ENCODE assay signal across 12 cellular contexts in genomic region chr7:33750177-33750576, GRCh38.
DNase-seq lines count a peak whose midpoint lies in the region; ATAC-seq and TF ChIP-seq lines count a peak whose summit lies in the region.
"Had no signal": no experiment of that assay in that cellular context is flagged by ENCODE, and none has a peak within 500 bp of the region (broad histone marks: within the 10 kb centered on the region; RNA-seq: fewer than 3 reads in every experiment).

No MANE protein-coding gene starts in this region.

- H3K27ac Mint-ChIP-seq in endothelial cell (ENCODE audit: unreplicated experiment): no peak overlapping the region
- H3K27ac Mint-ChIP-seq: activated CD8-positive, alpha-beta memory T cell treated with anti-CD3 and anti-CD28 coated beads, Interleukin-2, amount 10 ng/mL, durations not matched to agents 7 days and 5 days had no signal

- H3K27me3 Mint-ChIP-seq in endothelial cell (ENCODE audit: unreplicated experiment): no peaks in the 10 kb centered on the region

- no peak overlapping the region for H3K27ac ChIP-seq in brain microvascular endothelial cell
- H3K27ac ChIP-seq: cardiac muscle cell had no signal

- no peak overlapping the region for H3K4me3 ChIP-seq in brain microvascular endothelial cell (ENCODE audit: low read depth, low read length)
- H3K4me3 ChIP-seq: cardiac muscle cell, lung had no signal

- in situ Hi-C loops in brain microvascular endothelial cell (cut with HindIII; ENCODE audit: low pct_ligation_motif_present, low sequenced_read_pairs): no loop called here

- ATAC-seq in GM18505 (IDR thresholded peaks at IDR 0.05; ENCODE audit: unreplicated experiment): peak; percentile 81
- ATAC-seq in GM21528 (IDR thresholded peaks at IDR 0.05; ENCODE audit: low FRiP score, unreplicated experiment): peak; percentile 79
- ATAC-seq in HG03159 (IDR thresholded peaks at IDR 0.05; ENCODE audit: unreplicated experiment): peak; percentile 91
- ATAC-seq: activated CD8-positive, alpha-beta memory T cell treated with anti-CD3 and anti-CD28 coated beads, Interleukin-2, amount 10 ng/mL, durations not matched to agents 7 days and 5 days had no signal

- no peaks in the 10 kb centered on the region for H3K27me3 ChIP-seq in brain microvascular endothelial cell (replicated peaks)
- H3K27me3 ChIP-seq: cardiac muscle cell had no signal

- no peak for TF ChIP-seq POLR2A in GM18505 (IDR thresholded peaks at IDR 0.05; ENCODE audit: borderline replicate concordance, extremely low read depth, insufficient read depth, insufficient read length)

- no peak overlapping the region for H3K4me3 Mint-ChIP-seq in endothelial cell (ENCODE audit: unreplicated experiment)
- H3K4me3 Mint-ChIP-seq: activated CD8-positive, alpha-beta memory T cell treated with anti-CD3 and anti-CD28 coated beads, Interleukin-2, amount 10 ng/mL, durations not matched to agents 7 days and 5 days had no signal

- H3K4me1 Mint-ChIP-seq in endothelial cell (ENCODE audit: unreplicated experiment): peaks cover 12% of the 10 kb centered on the region
- H3K4me1 Mint-ChIP-seq: activated CD8-positive, alpha-beta memory T cell treated with anti-CD3 and anti-CD28 coated beads, Interleukin-2, amount 10 ng/mL, durations not matched to agents 7 days and 5 days had no signal

- H3K36me3 ChIP-seq in brain microvascular endothelial cell (replicated peaks): no peaks in the 10 kb centered on the region
- H3K36me3 ChIP-seq: cardiac muscle cell had no signal

- H3K36me3 Mint-ChIP-seq in endothelial cell (ENCODE audit: low read depth, unreplicated experiment): peaks cover 3% of the 10 kb centered on the region
- H3K36me3 Mint-ChIP-seq: activated CD8-positive, alpha-beta memory T cell treated with anti-CD3 and anti-CD28 coated beads, Interleukin-2, amount 10 ng/mL, durations not matched to agents 7 days and 5 days had no signal

- H3K9me3 Mint-ChIP-seq in endothelial cell (ENCODE audit: unreplicated experiment): no peaks in the 10 kb centered on the region

- DNase-seq in brain microvascular endothelial cell (peak; percentile 33), NCI-H1694 (lab: John Stamatoyannopoulos, UW) (no peak), amygdala (lab: John Stamatoyannopoulos, UW) (no peak), 8988T (no peak), endothelial cell (ENCODE audit: low spot score) (no peak)
- DNase-seq: activated CD8-positive, alpha-beta memory T cell treated with anti-CD3 and anti-CD28 coated beads, Interleukin-2, amount 10 ng/mL, durations not matched to agents 7 days and 5 days; NK-92 treated with Interleukin-12 subunit alpha and Interleukin-12 subunit beta, amount 100 ng/mL, for 24 hours had no signal

- no peak for TF ChIP-seq CTCF in brain microvascular endothelial cell (IDR thresholded peaks at IDR 0.05; ENCODE audit: low read depth, low read length, missing control alignments)
- TF ChIP-seq CTCF in endothelial cell (IDR thresholded peaks at IDR 0.05; ENCODE audit: unreplicated experiment): no peak
